Comparison of ENCODE assay signal across 29 cellular contexts in genomic region chr13:55359067-55359466, GRCh38.
"Had no signal": no experiment of that assay in that cellular context is flagged by ENCODE, and none has a peak within 500 bp of the region (broad histone marks: within the 10 kb centered on the region; RNA-seq: fewer than 3 reads in every experiment).

No MANE protein-coding gene starts in this region.

- H3K9me3 Mint-ChIP-seq: activated naive CD4-positive, alpha-beta T cell treated with anti-CD3 and anti-CD28 coated beads, Interleukin-2, amount 50 U/mL, for 24 hours; nephron; type B pancreatic cell had no signal

- H3K4me3 ChIP-seq: pancreas, prostate gland, skin epidermis, uterus had no signal

- H3K36me3 ChIP-seq: pancreas, prostate gland, uterus had no signal

- H3K36me3 Mint-ChIP-seq: activated naive CD4-positive, alpha-beta T cell treated with anti-CD3 and anti-CD28 coated beads, Interleukin-2, amount 50 U/mL, for 24 hours; stimulated activated memory B cell treated with anti-CD40 and anti-IgM and Interleukin-4, amounts not matched to agents 10 μg/mL and 1 μg/mL and 100 μg/mL, for 72 hours; type B pancreatic cell had no signal

- H3K9me3 ChIP-seq: pancreas, prostate gland, uterus had no signal

- H3K4me3 Mint-ChIP-seq: activated CD4-positive, alpha-beta memory T cell treated with anti-CD3 and anti-CD28 coated beads, Interleukin-2, amount 10 ng/mL, durations not matched to agents 7 days and 5 days; activated CD4-positive, alpha-beta T cell treated with anti-CD3 and anti-CD28 coated beads, Interleukin-2, amount 10 ng/mL, durations not matched to agents 7 days and 5 days; activated naive CD4-positive, alpha-beta T cell treated with anti-CD3 and anti-CD28 coated beads, Interleukin-2, amount 50 U/mL, for 24 hours; activated naive CD8-positive, alpha-beta T cell treated with anti-CD3 and anti-CD28 coated beads, Interleukin-2, amount 50 U/mL, for 24 hours; activated T-cell treated with anti-CD3 and anti-CD28 coated beads, Interleukin-2, amount 50 U/mL, for 4 hours; nephron; stimulated activated memory B cell treated with anti-CD40 and anti-IgM and Interleukin-4, amounts not matched to agents 10 μg/mL and 1 μg/mL and 100 μg/mL, for 72 hours; stimulated activated naive CD8-positive, alpha-beta T cell treated with anti-CD3 and anti-CD28 coated beads, Interleukin-15, amount 100 ng/mL, for 72 hours; type B pancreatic cell had no signal

- H3K27me3 Mint-ChIP-seq: activated CD4-positive, alpha-beta memory T cell treated with anti-CD3 and anti-CD28 coated beads, Interleukin-2, amount 10 ng/mL, durations not matched to agents 7 days and 5 days; activated CD4-positive, alpha-beta T cell treated with anti-CD3 and anti-CD28 coated beads, Interleukin-2, amount 10 ng/mL, durations not matched to agents 7 days and 5 days; activated naive CD4-positive, alpha-beta T cell treated with anti-CD3 and anti-CD28 coated beads, Interleukin-2, amount 50 U/mL, for 24 hours; activated naive CD8-positive, alpha-beta T cell treated with anti-CD3 and anti-CD28 coated beads, Interleukin-2, amount 50 U/mL, for 24 hours; stimulated activated memory B cell treated with anti-CD40 and anti-IgM and Interleukin-4, amounts not matched to agents 10 μg/mL and 1 μg/mL and 100 μg/mL, for 72 hours; stimulated activated naive CD8-positive, alpha-beta T cell treated with anti-CD3 and anti-CD28 coated beads, Interleukin-15, amount 100 ng/mL, for 72 hours; type B pancreatic cell had no signal

- DNase-seq: activated CD4-positive, alpha-beta memory T cell treated with anti-CD3 and anti-CD28 coated beads, Interleukin-2, amount 10 ng/mL, durations not matched to agents 7 days and 5 days; activated CD4-positive, alpha-beta T cell treated with anti-CD3 and anti-CD28 coated beads for 1 hour; activated CD4-positive, alpha-beta T cell treated with anti-CD3 and anti-CD28 coated beads, Interleukin-2, amount 10 ng/mL, durations not matched to agents 7 days and 5 days; activated CD8-positive, alpha-beta memory T cell treated with anti-CD3 and anti-CD28 coated beads, Interleukin-2, amount 50 U/mL, for 48 hours; activated naive CD8-positive, alpha-beta T cell treated with anti-CD3 and anti-CD28 coated beads, Interleukin-2, amount 50 U/mL, for 24 hours; activated T-cell treated with anti-CD3 and anti-CD28 coated beads, Interleukin-2, amount 50 U/mL, for 4 hours; amygdala; caudate nucleus; foreskin fibroblast; head of caudate nucleus; hippocampal formation; left cardiac atrium; left ventricle myocardium superior; pancreas; retina; stimulated activated CD4-positive, alpha-beta T cell treated with anti-CD3 and anti-CD28 coated beads, Interleukin-4, amount 100 ng/mL, for 4 hours; stimulated activated CD8-positive, alpha-beta memory T cell treated with anti-CD3 and anti-CD28 coated beads, Interleukin-4, amount 100 ng/mL, for 48 hours; stimulated activated naive CD8-positive, alpha-beta T cell treated with anti-CD3 and anti-CD28 coated beads, Interleukin-15, amount 100 ng/mL, for 72 hours; substantia nigra; uterus had no signal

- ATAC-seq: activated naive CD8-positive, alpha-beta T cell treated with anti-CD3 and anti-CD28 coated beads, Interleukin-2, amount 50 U/mL, for 24 hours; activated T-cell treated with anti-CD3 and anti-CD28 coated beads, Interleukin-2, amount 50 U/mL, for 4 hours; esophagus mucosa; left cardiac atrium; left ventricle myocardium superior; pancreas; sciatic nerve; stimulated activated memory B cell treated with anti-CD40 and anti-IgM and Interleukin-4, amounts not matched to agents 10 μg/mL and 1 μg/mL and 100 μg/mL, for 72 hours; stimulated activated naive CD8-positive, alpha-beta T cell treated with anti-CD3 and anti-CD28 coated beads, Interleukin-15, amount 100 ng/mL, for 72 hours had no signal

- H3K4me1 Mint-ChIP-seq: activated CD4-positive, alpha-beta memory T cell treated with anti-CD3 and anti-CD28 coated beads, Interleukin-2, amount 10 ng/mL, durations not matched to agents 7 days and 5 days; activated CD4-positive, alpha-beta T cell treated with anti-CD3 and anti-CD28 coated beads, Interleukin-2, amount 10 ng/mL, durations not matched to agents 7 days and 5 days; activated naive CD4-positive, alpha-beta T cell treated with anti-CD3 and anti-CD28 coated beads, Interleukin-2, amount 50 U/mL, for 24 hours; activated naive CD8-positive, alpha-beta T cell treated with anti-CD3 and anti-CD28 coated beads, Interleukin-2, amount 50 U/mL, for 24 hours; stimulated activated memory B cell treated with anti-CD40 and anti-IgM and Interleukin-4, amounts not matched to agents 10 μg/mL and 1 μg/mL and 100 μg/mL, for 72 hours; stimulated activated naive CD8-positive, alpha-beta T cell treated with anti-CD3 and anti-CD28 coated beads, Interleukin-15, amount 100 ng/mL, for 72 hours had no signal

- H3K27ac ChIP-seq: pancreas, prostate gland, skin epidermis, uterus had no signal

- H3K4me1 ChIP-seq: pancreas, prostate gland, uterus had no signal

- H3K27ac Mint-ChIP-seq: activated CD4-positive, alpha-beta memory T cell treated with anti-CD3 and anti-CD28 coated beads, Interleukin-2, amount 10 ng/mL, durations not matched to agents 7 days and 5 days; activated CD4-positive, alpha-beta T cell treated with anti-CD3 and anti-CD28 coated beads, Interleukin-2, amount 10 ng/mL, durations not matched to agents 7 days and 5 days; activated naive CD4-positive, alpha-beta T cell treated with anti-CD3 and anti-CD28 coated beads, Interleukin-2, amount 50 U/mL, for 24 hours; activated naive CD8-positive, alpha-beta T cell treated with anti-CD3 and anti-CD28 coated beads, Interleukin-2, amount 50 U/mL, for 24 hours; activated T-helper 2 cell treated with anti-CD3 and anti-CD28 coated beads, Interferon-gamma antibody, Interleukin-2, Interleukin-4, amounts not matched to agents 10 μg/mL and 5 μg/mL and 100 μg/mL, durations not matched to agents 14 hours and 24 hours and 36 hours; nephron; stimulated activated memory B cell treated with anti-CD40 and anti-IgM and Interleukin-4, amounts not matched to agents 10 μg/mL and 1 μg/mL and 100 μg/mL, for 72 hours; stimulated activated naive CD8-positive, alpha-beta T cell treated with anti-CD3 and anti-CD28 coated beads, Interleukin-15, amount 100 ng/mL, for 72 hours; type B pancreatic cell had no signal

- H3K27me3 ChIP-seq: pancreas had no signal
